10 cellular contexts compared by ENCODE assay signal in genomic region chr16:23505942-23506605, GRCh38. TPM values are rescaled to one million over a fixed set of nuclear protein-coding genes. Genes with fewer than 3 reads are reported as not detected.
DNase-seq lines count a peak whose midpoint lies in the region; ATAC-seq and TF ChIP-seq lines count a peak whose summit lies in the region.
"Had no signal": no experiment of that assay in that cellular context is flagged by ENCODE, and none has a peak within 500 bp of the region (broad histone marks: within the 10 kb centered on the region; RNA-seq: fewer than 3 reads in every experiment).

No MANE protein-coding gene starts in this region.

- H3K36me3 Mint-ChIP-seq in stimulated activated naive CD8-positive, alpha-beta T cell treated with anti-CD3 and anti-CD28 coated beads, Interleukin-15, Interleukin-2, amounts not matched to agents 100 ng/mL and 50 ng/mL, for 24 hours (ENCODE audit: low read depth): peaks cover 23% of the 10 kb centered on the region
- H3K36me3 Mint-ChIP-seq in T-cell (peaks cover 6% of the 10 kb centered on the region), glutamatergic neuron (ENCODE audit: unreplicated experiment) (no peaks in the 10 kb centered on the region)

- no peak for DNase-seq in stimulated activated naive CD8-positive, alpha-beta T cell treated with anti-CD3 and anti-CD28 coated beads, Interleukin-15, Interleukin-2, amounts not matched to agents 100 U/mL and 50 U/mL, for 24 hours
- DNase-seq in T-cell (no peak), glutamatergic neuron (no peak)
- DNase-seq: activated CD4-positive, alpha-beta T cell treated with anti-CD3 and anti-CD28 coated beads, Interleukin-2, amount 50 U/mL, for 4 hours; H7 had no signal

- no peak for TF ChIP-seq CTCF in glutamatergic neuron (IDR thresholded peaks at IDR 0.05; ENCODE audit: partially characterized antibody, unreplicated experiment)

- no peak overlapping the region for H3K27ac Mint-ChIP-seq in stimulated activated naive CD8-positive, alpha-beta T cell treated with anti-CD3 and anti-CD28 coated beads, Interleukin-15, Interleukin-2, amounts not matched to agents 100 ng/mL and 50 ng/mL, for 24 hours
- H3K27ac Mint-ChIP-seq in T-cell (peak overlapping the region; percentile 1 to 13), glutamatergic neuron (ENCODE audit: unreplicated experiment) (peak overlapping the region; percentile 6)

- H3K9me3 Mint-ChIP-seq in stimulated activated naive CD8-positive, alpha-beta T cell treated with anti-CD3 and anti-CD28 coated beads, Interleukin-15, Interleukin-2, amounts not matched to agents 100 ng/mL and 50 ng/mL, for 24 hours: peaks cover 4% of the 10 kb centered on the region
- H3K9me3 Mint-ChIP-seq in T-cell (no peaks in the 10 kb centered on the region), glutamatergic neuron (ENCODE audit: unreplicated experiment) (peaks cover 19% of the 10 kb centered on the region)

- H3K4me3 Mint-ChIP-seq in stimulated activated naive CD8-positive, alpha-beta T cell treated with anti-CD3 and anti-CD28 coated beads, Interleukin-15, Interleukin-2, amounts not matched to agents 100 ng/mL and 50 ng/mL, for 24 hours: peak overlapping the region; percentile 4
- H3K4me3 Mint-ChIP-seq in T-cell (peak overlapping the region in 1 of 3 donors; percentile 40), glutamatergic neuron (ENCODE audit: unreplicated experiment) (peak overlapping the region; percentile 31)

- CTCF ChIA-PET in T-cell (lab: Charles Lee): interaction anchor here in 1 of 2 donors (0.6 kb wide), 1 partner anchor 74 kb away, joined by 4 read pairs; no protein-coding TSS in a partner anchor

- ATAC-seq in stimulated activated naive CD8-positive, alpha-beta T cell treated with anti-CD3 and anti-CD28 coated beads, Interleukin-15, Interleukin-2, amounts not matched to agents 100 U/mL and 50 U/mL, for 24 hours: no peak
- no peak for ATAC-seq in T-cell (replicated peaks in 1 of 4)
- no peak for ATAC-seq in GM21515 (IDR thresholded peaks at IDR 0.05; ENCODE audit: unreplicated experiment)
- ATAC-seq in HG02884 (IDR thresholded peaks at IDR 0.05; ENCODE audit: unreplicated experiment): no peak
- no peak for ATAC-seq in GM21619 (IDR thresholded peaks at IDR 0.05; ENCODE audit: unreplicated experiment)
- ATAC-seq in HG02571 (IDR thresholded peaks at IDR 0.05; ENCODE audit: unreplicated experiment): no peak

- POLR2A ChIA-PET in T-cell (lab: Charles Lee): no interaction called here

- peaks cover 78% of the 10 kb centered on the region for H3K4me1 Mint-ChIP-seq in stimulated activated naive CD8-positive, alpha-beta T cell treated with anti-CD3 and anti-CD28 coated beads, Interleukin-15, Interleukin-2, amounts not matched to agents 100 ng/mL and 50 ng/mL, for 24 hours (ENCODE audit: low read depth)
- H3K4me1 Mint-ChIP-seq in T-cell: peaks cover 59 to 87% (median 78%) of the 10 kb centered on the region in 3 donors
- peaks cover 51% of the 10 kb centered on the region for H3K4me1 Mint-ChIP-seq in glutamatergic neuron (ENCODE audit: low read depth, unreplicated experiment)

- H3K27me3 Mint-ChIP-seq in stimulated activated naive CD8-positive, alpha-beta T cell treated with anti-CD3 and anti-CD28 coated beads, Interleukin-15, Interleukin-2, amounts not matched to agents 100 ng/mL and 50 ng/mL, for 24 hours: no peaks in the 10 kb centered on the region
- H3K27me3 Mint-ChIP-seq in T-cell: no peaks in the 10 kb centered on the region
- H3K27me3 Mint-ChIP-seq in glutamatergic neuron (ENCODE audit: unreplicated experiment): peaks cover 21% of the 10 kb centered on the region

RNA-seq across cellular contexts. Expression of gene GGA2, which starts 4.2 kb away (rescaled TPM):
- total RNA-seq in T-cell: 100 to 1,000 TPM in 2 of 5 donors, 10 to 100 TPM in 3; 84.0 to 146 (median 99.6) TPM
- 51.6 TPM for total RNA-seq in glutamatergic neuron (ENCODE audit: unreplicated experiment)

RNA-seq across cellular contexts. Expression of gene EARS2, which starts 51.1 kb away (rescaled TPM):
- 10 to 100 TPM; 10.8 to 19.4 (median 15.9) TPM for total RNA-seq in T-cell
- 8.3 TPM for total RNA-seq in glutamatergic neuron (ENCODE audit: unreplicated experiment)

RNA-seq across cellular contexts. Expression of gene UBFD1, which starts 51.5 kb away (rescaled TPM):
- total RNA-seq in T-cell: 10 to 100 TPM; 43.6 to 49.1 (median 46.3) TPM
- 103 TPM for total RNA-seq in glutamatergic neuron (ENCODE audit: unreplicated experiment)

RNA-seq across cellular contexts. Expression of gene COG7, which starts 53.1 kb away (rescaled TPM):
- total RNA-seq in T-cell (10 to 100 TPM; 15.8 to 23.2 (median 22.4) TPM), glutamatergic neuron (ENCODE audit: unreplicated experiment) (12.7 TPM)
